Comparison of ENCODE assay signal across 15 cellular contexts in genomic region chr4:142850478-142850877, GRCh38. TPM values are rescaled to one million over a fixed set of nuclear protein-coding genes. Genes with fewer than 3 reads are reported as not detected.
A peak's percentile ranks its signal among the peaks of the same experiment; 100 is the strongest.
DNase-seq lines count a peak whose midpoint lies in the region; TF ChIP-seq lines count a peak whose summit lies in the region.
"Had no signal": no experiment of that assay in that cellular context is flagged by ENCODE, and none has a peak within 500 bp of the region (broad histone marks: within the 10 kb centered on the region; RNA-seq: fewer than 3 reads in every experiment).

No MANE protein-coding gene starts in this region.

- no peak overlapping the region for H2BK120ac ChIP-seq in H9 (ENCODE audit: low read depth, low read length, poor library complexity, severe bottlenecking)

- H3T11ph ChIP-seq in H9 (ENCODE audit: low read length), result no peak overlapping the region

- peaks cover under 1 to 10% of the 10 kb centered on the region in 2 experiments; a peak in 2 of 4 replicates for H3K4me1 Mint-ChIP-seq in H9
- peaks cover 4% of the 10 kb centered on the region for H3K4me1 Mint-ChIP-seq in activated naive CD8-positive, alpha-beta T cell treated with anti-CD3 and anti-CD28 coated beads for 36 hours
- H3K4me1 Mint-ChIP-seq: activated T-helper 17 cell treated with anti-CD3 and anti-CD28 coated beads, Interleukin-2, amount 50 U/mL, for 72 hours had no signal

- DNase-seq in H9 (no peak), SK-N-SH (peak; percentile 31), fibroblast of villous mesenchyme (ENCODE audit: low read depth) (no peak), superior temporal gyrus (ENCODE audit: extremely low spot score) (no peak), anterior cingulate cortex (lab: John Stamatoyannopoulos, UW) (no peak), DMS153 (lab: John Stamatoyannopoulos, UW) (no peak)
- no peak for DNase-seq in activated naive CD8-positive, alpha-beta T cell treated with anti-CD3 and anti-CD28 coated beads for 36 hours
- DNase-seq: GOT3; NCI-H2227 treated with DMSO at 0.1 percent for 48 hours; pancreas; Right ventricle myocardium superior; stimulated activated CD4-positive, alpha-beta T cell treated with anti-CD3 and anti-CD28 coated beads, Interleukin-4, amount 100 ng/mL, for 1 hour had no signal

- peak; percentile 17; the same call in 1 of the 2 replicates for TF ChIP-seq RAD21 in SK-N-SH (IDR thresholded peaks at IDR 0.05; ENCODE audit: low read length)

- H3F3A ChIP-seq in SK-N-SH (replicated peaks; ENCODE audit: insufficient read depth), result no peaks in the 10 kb centered on the region

- no peak overlapping the region for H3K14ac ChIP-seq in H9 (ENCODE audit: insufficient read depth, low read length)

- H4K8ac ChIP-seq in H9 (replicated peaks; ENCODE audit: insufficient read length, low read depth, low read length), result no peak overlapping the region

- H4K20me1 ChIP-seq in H9 (ENCODE audit: control insufficient read depth, insufficient read depth, insufficient read length) (no peaks in the 10 kb centered on the region), SK-N-SH (ENCODE audit: insufficient read depth) (no peaks in the 10 kb centered on the region)

- no peak overlapping the region for H3K23ac ChIP-seq in H9 (ENCODE audit: insufficient read length, low read depth, low read length)

- H3K79me2 ChIP-seq in H9 (ENCODE audit: insufficient read depth, low read length) (no peaks in the 10 kb centered on the region), SK-N-SH (ENCODE audit: insufficient read depth) (no peaks in the 10 kb centered on the region)

- no CpG with 5 or more reads among the region's 4 CpGs for WGBS in H9 (ENCODE audit: extremely low coverage, insufficient read length, low lambda C conversion rate)
- 69% methylated on average over 4 of the region's 4 CpGs for WGBS in SK-N-SH (ENCODE audit: low lambda C conversion rate)

- no peak overlapping the region for H3K27ac ChIP-seq in 22Rv1
- no peak overlapping the region for H3K27ac ChIP-seq in H9 (ENCODE audit: insufficient read length, low read depth, low read length)
- no peak overlapping the region for H3K27ac ChIP-seq in SK-N-SH (ENCODE audit: low read depth in 2 of 2, low read length in 1 of 2)
- H3K27ac ChIP-seq: pancreas had no signal

- H2BK12ac ChIP-seq in H9 (ENCODE audit: insufficient read length, low read depth, low read length), result no peak overlapping the region

- H3K36me3 Mint-ChIP-seq in H9 (ENCODE audit: insufficient read depth in 1 of 3, low read depth in 3 of 3), result no peaks in the 10 kb centered on the region
- H3K36me3 Mint-ChIP-seq in activated naive CD8-positive, alpha-beta T cell treated with anti-CD3 and anti-CD28 coated beads for 36 hours, result no peaks in the 10 kb centered on the region

- H3K36me3 ChIP-seq in SK-N-SH (replicated peaks in 1 of 2; ENCODE audit: control insufficient read depth in 1 of 2, insufficient read depth in 2 of 2, low read length in 1 of 2), result no peaks in the 10 kb centered on the region
- H3K36me3 ChIP-seq: pancreas had no signal

- no peak overlapping the region for H3K4ac ChIP-seq in H9 (ENCODE audit: low read depth, low read length)

- no peak overlapping the region for H4K91ac ChIP-seq in H9 (ENCODE audit: insufficient read length, low read depth, low read length)

- POLR2A ChIA-PET in SK-N-SH (lab: Yijun Ruan, JAX), result no interaction called here

- no peaks in the 10 kb centered on the region for H3K9me3 ChIP-seq in H9 (ENCODE audit: control insufficient read depth, low read depth, low read length)
- H3K9me3 ChIP-seq in SK-N-SH, result no peaks in the 10 kb centered on the region
- H3K9me3 ChIP-seq: pancreas had no signal

- H3K27ac Mint-ChIP-seq in H9, result no peak overlapping the region
- no peak overlapping the region for H3K27ac Mint-ChIP-seq in activated naive CD8-positive, alpha-beta T cell treated with anti-CD3 and anti-CD28 coated beads for 36 hours
- H3K27ac Mint-ChIP-seq: activated CD4-positive, alpha-beta T cell treated with anti-CD3 and anti-CD28 coated beads for 36 hours; activated T-helper 17 cell treated with anti-CD3 and anti-CD28 coated beads, Interleukin-2, amount 50 U/mL, for 72 hours had no signal

- H2AFZ ChIP-seq in H9 (ENCODE audit: low read length) (no peak overlapping the region), SK-N-SH (ENCODE audit: low read depth) (no peak overlapping the region)

- no peak overlapping the region for H2BK15ac ChIP-seq in H9 (ENCODE audit: low read depth, low read length)

- no peaks in the 10 kb centered on the region for H3K79me1 ChIP-seq in H9 (ENCODE audit: insufficient read depth, low read depth, low read length, poor library complexity, severe bottlenecking)

- no peak overlapping the region for H3K4me3 Mint-ChIP-seq in H9
- H3K4me3 Mint-ChIP-seq in activated naive CD8-positive, alpha-beta T cell treated with anti-CD3 and anti-CD28 coated beads for 36 hours, result no peak overlapping the region
- H3K4me3 Mint-ChIP-seq: activated CD4-positive, alpha-beta T cell treated with anti-CD3 and anti-CD28 coated beads for 36 hours; activated T-helper 17 cell treated with anti-CD3 and anti-CD28 coated beads, Interleukin-2, amount 50 U/mL, for 72 hours had no signal

- peaks cover 39% of the 10 kb centered on the region for H3K27me3 Mint-ChIP-seq in H9 (ENCODE audit: low read depth)
- H3K27me3 Mint-ChIP-seq in activated naive CD8-positive, alpha-beta T cell treated with anti-CD3 and anti-CD28 coated beads for 36 hours, result peaks cover 36% of the 10 kb centered on the region

- H3K9me2 ChIP-seq in SK-N-SH, result no peaks in the 10 kb centered on the region

- peaks cover 16% of the 10 kb centered on the region for H3K23me2 ChIP-seq in H9 (ENCODE audit: insufficient read length, low read depth, low read length, poor library complexity, severe bottlenecking)

- TF ChIP-seq CTCF in 22Rv1 (IDR thresholded peaks at IDR 0.05) (peak; percentile 36), H9 (conservative IDR thresholded peaks at IDR 0.05) (peak; percentile 61), SK-N-SH (IDR thresholded peaks at IDR 0.05) (peak; percentile 43; the same call in 1 of the 2 replicates), fibroblast of villous mesenchyme (IDR thresholded peaks at IDR 0.05; ENCODE audit: insufficient read depth, low read depth, low read length) (peak; percentile 28)

- H3K56ac ChIP-seq in H9 (ENCODE audit: insufficient read length, low read depth, low read length), result no peak overlapping the region

- no peaks in the 10 kb centered on the region for H3K9me3 Mint-ChIP-seq in H9
- no peaks in the 10 kb centered on the region for H3K9me3 Mint-ChIP-seq in activated naive CD8-positive, alpha-beta T cell treated with anti-CD3 and anti-CD28 coated beads for 36 hours
- H3K9me3 Mint-ChIP-seq: activated T-helper 17 cell treated with anti-CD3 and anti-CD28 coated beads, Interleukin-2, amount 50 U/mL, for 72 hours had no signal

- H3K27me3 ChIP-seq in H9 (ENCODE audit: insufficient read depth, low read length), result peaks cover 15% of the 10 kb centered on the region; the same call in 1 of the 2 replicates
- peaks cover 19% of the 10 kb centered on the region for H3K27me3 ChIP-seq in SK-N-SH (ENCODE audit: insufficient read depth)
- H3K27me3 ChIP-seq: pancreas had no signal

- H3K4me3 ChIP-seq in SK-N-SH (ENCODE audit: low read depth in 2 of 2, low read length in 1 of 2), result no peak overlapping the region
- no peak overlapping the region for H3K4me3 ChIP-seq in fibroblast of villous mesenchyme (ENCODE audit: low read depth, low read length)
- H3K4me3 ChIP-seq: pancreas had no signal

- H3K4me2 ChIP-seq in H9 (ENCODE audit: insufficient read depth, insufficient read length, low read length) (no peak overlapping the region), SK-N-SH (no peak overlapping the region)

- no peak for TF ChIP-seq EP300 in SK-N-SH (IDR thresholded peaks at IDR 0.05; ENCODE audit: borderline replicate concordance in 1 of 2, low read depth in 1 of 2, low read length in 1 of 2)

- no peak overlapping the region for H3K9ac ChIP-seq in H9 (ENCODE audit: extremely low read depth, insufficient read length, low read length)
- no peak overlapping the region for H3K9ac ChIP-seq in SK-N-SH

- no peak overlapping the region for H4K5ac ChIP-seq in H9 (ENCODE audit: insufficient read length, low read depth, low read length)

- H2BK20ac ChIP-seq in H9 (ENCODE audit: low read depth, low read length, poor library complexity, severe bottlenecking), result no peak overlapping the region

- no peak overlapping the region for H2BK5ac ChIP-seq in H9 (ENCODE audit: insufficient read length, low read length)

- no peak overlapping the region for H3K18ac ChIP-seq in H9 (ENCODE audit: insufficient read length, low read depth, low read length)

- H3K4me1 ChIP-seq in H9 (ENCODE audit: insufficient read depth, low read length) (no peaks in the 10 kb centered on the region), SK-N-SH (ENCODE audit: control insufficient read depth in 1 of 2, insufficient read depth in 2 of 2, low read depth in 1 of 2, low read length in 1 of 2) (peaks cover 0 to 6% of the 10 kb centered on the region in 2 experiments; a peak in 1 of 4 replicates)
- H3K4me1 ChIP-seq: pancreas had no signal

- no peak overlapping the region for H2AK5ac ChIP-seq in H9 (ENCODE audit: insufficient read length, low read length)

- CTCF ChIA-PET in SK-N-SH (lab: Yijun Ruan, JAX), result interaction anchor here (0.6 to 0.8 kb wide), 3 partner anchors 11 to 722 kb away, joined by 3 read pairs; no protein-coding TSS in a partner anchor

TF ChIP-seq in SK-N-SH, 30 proteins besides CTCF, POLR2A, EP300 and RAD21:
- TF ChIP-seq NFIC (IDR thresholded peaks at IDR 0.05; ENCODE audit: borderline replicate concordance) (no peak), IRF3 (IDR thresholded peaks at IDR 0.05; ENCODE audit: low read depth, low read length) (no peak), MAX (IDR thresholded peaks at IDR 0.05; ENCODE audit: low read depth) (no peak), RFX5 (IDR thresholded peaks at IDR 0.05; ENCODE audit: low read length) (no peak)

RNA-seq across cellular contexts. Expression of gene INPP4B, which starts 4.4 kb away (rescaled TPM):
- total RNA-seq in H9 (2021) (0.07 TPM in 2 replicates), fibroblast of villous mesenchyme (51.9 and 64.3 TPM in 2 replicates)
- 0.06 and 0.08 TPM in 2 replicates for polyA plus RNA-seq in SK-N-SH (2012; rRNA removed)
- polyA plus RNA-seq in SK-N-SH (2012; cell fraction: cytosol; rRNA removed), result 0.10 and 0.20 TPM in 2 replicates
- 0.04 and 0.27 TPM in 2 replicates for polyA plus RNA-seq in SK-N-SH (2012; cell fraction: nucleus; rRNA removed)
- 10 to 100 TPM; 45.7 to 46.3 TPM for total RNA-seq in activated naive CD8-positive, alpha-beta T cell treated with anti-CD3 and anti-CD28 coated beads for 36 hours

Comparison
In these comparisons a context has a peak if more than half of its experiments do, and no peak if none do; other contexts are left out.
1. RNA of gene INPP4B, which starts 4.4 kb away (total RNA-seq): 51.9 to 64.3 TPM in fibroblast of villous mesenchyme and 45.7 to 46.3 TPM in activated naive CD8-positive, alpha-beta T cell treated with anti-CD3 and anti-CD28 coated beads for 36 hours; 0.07 TPM in H9; every median in the first group is over 10 times any median in the second.
2. Peak in every context shown above with its lines, with median percentiles within 50 percentile points of each other: CTCF ChIP-seq.